In genomic region chr11:20113147-20113435, GRCh38 we compare ENCODE assay signal across 11 cellular contexts. TPM values are rescaled to one million over a fixed set of nuclear protein-coding genes. Genes with fewer than 3 reads are reported as not detected.
A peak's percentile ranks its signal among the peaks of the same experiment; 100 is the strongest.
DNase-seq lines count a peak whose midpoint lies in the region; ATAC-seq and TF ChIP-seq lines count a peak whose summit lies in the region.
"Had no signal": no experiment of that assay in that cellular context is flagged by ENCODE, and none has a peak within 500 bp of the region (broad histone marks: within the 10 kb centered on the region; RNA-seq: fewer than 3 reads in every experiment).

No MANE protein-coding gene starts in this region.

- DNase-seq in ACHN (peak; percentile 81), Panc1 (ENCODE audit: low read depth, low spot score) (no peak), epithelial cell of esophagus (ENCODE audit: low read depth) (peak; percentile 77), neural crest cell (ENCODE audit: low read depth, low spot score) (no peak), NCI-H2171 treated with DMSO at 0.1 percent for 48 hours (lab: John Stamatoyannopoulos, UW) (no peak), BE2C (no peak)
- DNase-seq in activated CD4-positive, alpha-beta T cell treated with anti-CD3 and anti-CD28 coated beads for 4 hours = no peak
- DNase-seq: activated B cell treated with CpG ODN at 0.5 μM for 24 hours, NCI-H1436 treated with DMSO at 0.1 percent for 48 hours had no signal

- in situ Hi-C loops in ACHN (cut with HindIII; ENCODE audit: low pct_ligation_motif_present, low pct_unique_long_range_greater_than_20kb, low sequenced_read_pairs) (no loop called here), Panc1 (cut with HindIII; ENCODE audit: low pct_unique_long_range_greater_than_20kb, low sequenced_read_pairs) (no loop called here)

- peaks cover 18% of the 10 kb centered on the region for H3K4me1 ChIP-seq in Panc1 (ENCODE audit: control insufficient read depth, insufficient read depth, low read length)
- H3K4me1 ChIP-seq in BE2C = peaks cover 9% of the 10 kb centered on the region

- H3K4me3 Mint-ChIP-seq in neural crest cell = no peak overlapping the region
- H3K4me3 Mint-ChIP-seq: activated B cell treated with CpG ODN at 0.5 μM for 24 hours had no signal

- BruUV-seq in Panc1 (replicated peaks; lab: Mats Ljungman, UMichigan) = no TSS peak

- no peaks in the 10 kb centered on the region for H3K36me3 Mint-ChIP-seq in neural crest cell (ENCODE audit: low read depth)

- H3K36me3 ChIP-seq in Panc1 (ENCODE audit: control insufficient read depth, insufficient read depth, low read length) (no peaks in the 10 kb centered on the region), BE2C (no peaks in the 10 kb centered on the region)

- no peak for ATAC-seq in Panc1
- no peak for ATAC-seq in HG03432 (IDR thresholded peaks at IDR 0.05; ENCODE audit: unreplicated experiment)

- H3K4me3 ChIP-seq in Panc1 (ENCODE audit: low read depth in 2 of 2, low read length in 2 of 2) (no peak overlapping the region), epithelial cell of esophagus (ENCODE audit: low read length) (no peak overlapping the region), BE2C (ENCODE audit: low read depth, low read length) (no peak overlapping the region)

- H3K27ac ChIP-seq in Panc1 (ENCODE audit: low read length) = peak overlapping the region; percentile 55; the same call in 1 of the 2 replicates

- H3K27ac Mint-ChIP-seq in neural crest cell (ENCODE audit: unreplicated experiment) = peak overlapping the region; percentile 75
- H3K27ac Mint-ChIP-seq: activated B cell treated with CpG ODN at 0.5 μM for 24 hours had no signal

- intact Hi-C loops in Panc1 (cut with micrococcal nuclease; ENCODE audit: unreplicated experiment) = no loop called here

- H3K27me3 Mint-ChIP-seq in neural crest cell (ENCODE audit: low read depth) = no peaks in the 10 kb centered on the region

- H3K27me3 ChIP-seq in Panc1 (ENCODE audit: control insufficient read depth, insufficient read depth, low read length) (no peaks in the 10 kb centered on the region), BE2C (no peaks in the 10 kb centered on the region)

- CTCF ChIA-PET in Panc1 (lab: Charles Lee) = no interaction called here

- no peaks in the 10 kb centered on the region for H3K9me3 ChIP-seq in Panc1 (ENCODE audit: control insufficient read depth, insufficient read depth, low read depth, low read length)
- no peaks in the 10 kb centered on the region for H3K9me3 ChIP-seq in BE2C

- no peaks in the 10 kb centered on the region for H3K4me1 Mint-ChIP-seq in neural crest cell

- POLR2A ChIA-PET in Panc1 (lab: Charles Lee) = no interaction called here

- TF ChIP-seq CTCF in Panc1 (IDR thresholded peaks at IDR 0.05) = no peak
- no peak for TF ChIP-seq CTCF in epithelial cell of esophagus (IDR thresholded peaks at IDR 0.05; ENCODE audit: insufficient read depth, low read depth, low read length, missing control alignments)
- TF ChIP-seq CTCF in neural crest cell (conservative IDR thresholded peaks at IDR 0.05) = no peak
- TF ChIP-seq CTCF in BE2C (IDR thresholded peaks at IDR 0.05; ENCODE audit: low read depth, low read length) = no peak

- H3K9me3 Mint-ChIP-seq in neural crest cell = no peaks in the 10 kb centered on the region
- H3K9me3 Mint-ChIP-seq: activated B cell treated with CpG ODN at 0.5 μM for 24 hours had no signal

RNA-seq across cellular contexts. Expression of gene DBX1, which starts 47.2 kb away (rescaled TPM):
- not detected for total RNA-seq in Panc1 (2021; ENCODE audit: unreplicated experiment)
- polyA plus RNA-seq in Panc1 (2012; ENCODE audit: insufficient read length) = not detected
- 26.3 and 29.6 TPM in 2 replicates for total RNA-seq in neural crest cell
- polyA plus RNA-seq in BE2C (2012; ENCODE audit: insufficient read depth, insufficient read length, low read depth) = not detected
- total RNA-seq: activated B cell treated with CpG ODN at 0.5 μM for 24 hours had no signal
- polyA plus RNA-seq: neural cell had no signal

Comparison
In these comparisons a context has a peak if more than half of its experiments do, and no peak if none do; other contexts are left out.
1. DNase-seq: peak in ACHN (single experiment) and epithelial cell of esophagus (single experiment); none in Panc1 (single experiment), neural crest cell (single experiment), activated CD4-positive, alpha-beta T cell treated with anti-CD3 and anti-CD28 coated beads for 4 hours (0 of 2), NCI-H2171 treated with DMSO at 0.1 percent for 48 hours (single experiment) and BE2C (single experiment).
2. RNA of gene DBX1, which starts 47.2 kb away (total RNA-seq): 26.3 to 29.6 TPM in neural crest cell; not detected in Panc1 (single experiment); every median in the first group is over 10 times any median in the second.